Comparison of ENCODE assay signal across 21 cellular contexts in genomic region chr4:114911141-114911540, GRCh38.
"Had no signal": no experiment of that assay in that cellular context is flagged by ENCODE, and none has a peak within 500 bp of the region (broad histone marks: within the 10 kb centered on the region; RNA-seq: fewer than 3 reads in every experiment).

No MANE protein-coding gene starts in this region.

- H3K4me3 ChIP-seq: gastroesophageal sphincter, heart left ventricle, prostate gland, right atrium auricular region, tibial nerve had no signal

- H3K27ac ChIP-seq: gastroesophageal sphincter, heart left ventricle, prostate gland, right atrium auricular region, tibial nerve had no signal

- ATAC-seq: activated CD4-positive, CD25-positive, alpha-beta regulatory T cell treated with anti-CD3 and anti-CD28 coated beads, Interleukin-2, amount 50 U/mL, for 24 hours; activated naive CD8-positive, alpha-beta T cell treated with anti-CD3 and anti-CD28 coated beads, Interleukin-2, amount 50 U/mL, for 24 hours; activated T-cell treated with anti-CD3 and anti-CD28 coated beads, Interleukin-2, amount 50 U/mL, for 4 hours; gastroesophageal sphincter; heart left ventricle; naive thymus-derived CD4-positive, alpha-beta T cell; stimulated activated naive CD8-positive, alpha-beta T cell treated with anti-CD3 and anti-CD28 coated beads, Interleukin-15, Interleukin-2, amounts not matched to agents 100 U/mL and 50 U/mL, for 24 hours had no signal

- DNase-seq: activated CD4-positive, alpha-beta T cell treated with anti-CD3 and anti-CD28 coated beads, Interleukin-2, amount 50 U/mL, for 1 hour; activated CD8-positive, alpha-beta memory T cell treated with anti-CD3 and anti-CD28 coated beads, Interleukin-2, amount 50 U/mL, for 4 hours; activated effector memory CD4-positive, alpha-beta T cell treated with Interleukin-2 at 50 U/mL for 16 hours; activated naive CD4-positive, alpha-beta T cell treated with anti-CD3 and anti-CD28 coated beads, Interleukin-2, amount 10 ng/mL, durations not matched to agents 7 days and 5 days; activated naive CD8-positive, alpha-beta T cell treated with anti-CD3 and anti-CD28 coated beads, Interleukin-2, amount 50 U/mL, for 24 hours; activated T-cell treated with anti-CD3 and anti-CD28 coated beads, Interleukin-2, amount 50 U/mL, for 4 hours; anterior cingulate cortex; cerebellar nuclear complex; cortex of kidney; effector CD4-positive, alpha-beta T cell; heart left ventricle; kidney glomerular epithelial cell; mesendoderm; naive thymus-derived CD4-positive, alpha-beta T cell; stimulated activated naive CD8-positive, alpha-beta T cell treated with anti-CD3 and anti-CD28 coated beads, Interleukin-15, Interleukin-2, amounts not matched to agents 100 U/mL and 50 U/mL, for 24 hours; T-helper 9 cell had no signal

- H3K4me1 ChIP-seq: gastroesophageal sphincter, heart left ventricle, prostate gland, right atrium auricular region, tibial nerve had no signal

- H3K9me3 ChIP-seq: gastroesophageal sphincter, prostate gland, right atrium auricular region, tibial nerve had no signal

- H3K36me3 ChIP-seq: gastroesophageal sphincter, heart left ventricle, prostate gland, right atrium auricular region, tibial nerve had no signal
